ENCODE assay signal across 1 cellular context in the genomic region with DNA sequence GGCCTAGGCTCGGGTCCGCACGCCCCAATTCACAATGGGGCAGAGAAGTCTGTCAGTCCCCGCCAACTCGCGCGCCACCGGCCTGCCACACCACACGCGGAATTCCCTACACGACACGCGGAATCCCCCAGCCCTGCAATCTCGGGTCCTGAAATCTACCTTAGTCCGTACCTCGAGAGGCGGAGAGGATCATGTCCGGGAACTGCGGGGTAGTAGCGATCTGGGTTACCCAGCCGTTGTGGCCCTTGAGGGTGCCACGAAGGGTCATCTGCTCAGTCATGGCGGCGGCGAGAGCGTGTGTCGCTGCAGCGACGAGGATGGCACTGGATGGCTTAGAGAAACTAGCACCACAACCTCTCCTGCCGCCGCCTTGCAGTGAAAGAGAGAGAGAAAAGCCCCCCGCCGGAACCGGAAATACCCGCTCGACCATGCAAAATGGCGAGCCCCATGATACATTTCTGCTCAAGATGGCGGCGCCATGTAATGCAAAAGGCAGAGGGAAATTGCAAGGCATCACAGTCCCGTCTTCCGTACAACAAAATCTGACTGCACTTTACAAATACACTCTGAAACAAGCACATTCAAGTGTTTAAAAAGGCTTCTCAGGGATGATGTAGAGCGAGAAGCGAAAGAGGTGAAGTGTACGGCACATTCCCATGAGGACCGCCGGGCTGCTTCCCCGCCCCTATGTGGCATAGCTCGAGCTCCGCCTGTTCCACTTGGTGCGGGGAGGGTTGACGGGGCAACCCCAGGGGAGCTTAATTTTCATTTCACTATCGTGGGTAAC.
TF ChIP-seq lines count a peak whose summit lies in the region.

RACK1 (minus strand) TSS at position 386 of the 787 bp plus-strand sequence; CDS start at position 280, 106 bp downstream.

TF ChIP-seq in HepG2, 621 proteins besides CTCF, POLR2A, EP300 and RAD21 (continued from another document and continues in another):
- TF ChIP-seq, protein P1, sequence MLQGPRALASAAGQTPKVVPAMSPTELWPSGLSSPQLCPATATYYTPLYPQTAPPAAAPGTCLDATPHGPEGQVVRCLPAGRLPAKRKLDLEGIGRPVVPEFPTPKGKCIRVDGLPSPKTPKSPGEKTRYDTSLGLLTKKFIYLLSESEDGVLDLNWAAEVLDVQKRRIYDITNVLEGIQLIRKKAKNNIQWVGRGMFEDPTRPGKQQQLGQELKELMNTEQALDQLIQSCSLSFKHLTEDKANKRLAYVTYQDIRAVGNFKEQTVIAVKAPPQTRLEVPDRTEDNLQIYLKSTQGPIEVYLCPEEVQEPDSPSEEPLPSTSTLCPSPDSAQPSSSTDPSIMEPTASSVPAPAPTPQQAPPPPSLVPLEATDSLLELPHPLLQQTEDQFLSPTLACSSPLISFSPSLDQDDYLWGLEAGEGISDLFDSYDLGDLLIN (CRISPR knock-in tag; IDR thresholded peaks at IDR 0.05; ENCODE audit: borderline replicate concordance): no peak
- no peak; the same call in 1 of the 2 replicates for TF ChIP-seq PAX8 (CRISPR knock-in tag; IDR thresholded peaks at IDR 0.05; ENCODE audit: borderline replicate concordance)
- no peak for TF ChIP-seq THRA (CRISPR knock-in tag; IDR thresholded peaks at IDR 0.05; ENCODE audit: borderline replicate concordance)
- TF ChIP-seq SOX5 (CRISPR knock-in tag; IDR thresholded peaks at IDR 0.05; ENCODE audit: borderline replicate concordance): peak; percentile 40; the same call in 1 of the 2 replicates
- 0 out of 2 replicates have a peak, but pooled peaks have one; percentile 80 for TF ChIP-seq CSRNP2 (CRISPR knock-in tag; conservative IDR thresholded peaks at IDR 0.05; ENCODE audit: low read depth)
- TF ChIP-seq ZNF235 (CRISPR knock-in tag; IDR thresholded peaks at IDR 0.05; ENCODE audit: borderline replicate concordance): no peak
- TF ChIP-seq DMAP1 (CRISPR knock-in tag; IDR thresholded peaks at IDR 0.05): peak; percentile 96
- no peak for TF ChIP-seq ARNTL (CRISPR knock-in tag; IDR thresholded peaks at IDR 0.05)
- TF ChIP-seq HOXA5 (CRISPR knock-in tag; IDR thresholded peaks at IDR 0.05): no peak
- 0 out of 2 replicates have a peak, but pooled peaks have one; percentile 43 for TF ChIP-seq ATF2 (CRISPR knock-in tag; IDR thresholded peaks at IDR 0.05)
- TF ChIP-seq GABPB1 (CRISPR knock-in tag; IDR thresholded peaks at IDR 0.05): peak; percentile 96
- TF ChIP-seq BCLAF1 (IDR thresholded peaks at IDR 0.05): no peak
- no peak for TF ChIP-seq ZFP36 (IDR thresholded peaks at IDR 0.05; ENCODE audit: borderline replicate concordance, low read depth, low read length, partially characterized antibody)
- TF ChIP-seq ZC3H4 (CRISPR knock-in tag; IDR thresholded peaks at IDR 0.05; ENCODE audit: borderline replicate concordance): peak; percentile 85
- TF ChIP-seq HES4 (CRISPR knock-in tag; IDR thresholded peaks at IDR 0.05; ENCODE audit: borderline replicate concordance): peak; percentile 95
- TF ChIP-seq ZBTB3 (CRISPR knock-in tag; IDR thresholded peaks at IDR 0.05; ENCODE audit: borderline replicate concordance, low read depth): 0 out of 2 replicates have a peak, but pooled peaks have one; percentile 15
- TF ChIP-seq IRF2 (CRISPR knock-in tag; IDR thresholded peaks at IDR 0.05): peak; percentile 3; the same call in 1 of the 2 replicates
- TF ChIP-seq ZKSCAN5 (CRISPR knock-in tag; IDR thresholded peaks at IDR 0.05): no peak
- TF ChIP-seq, protein P2, sequence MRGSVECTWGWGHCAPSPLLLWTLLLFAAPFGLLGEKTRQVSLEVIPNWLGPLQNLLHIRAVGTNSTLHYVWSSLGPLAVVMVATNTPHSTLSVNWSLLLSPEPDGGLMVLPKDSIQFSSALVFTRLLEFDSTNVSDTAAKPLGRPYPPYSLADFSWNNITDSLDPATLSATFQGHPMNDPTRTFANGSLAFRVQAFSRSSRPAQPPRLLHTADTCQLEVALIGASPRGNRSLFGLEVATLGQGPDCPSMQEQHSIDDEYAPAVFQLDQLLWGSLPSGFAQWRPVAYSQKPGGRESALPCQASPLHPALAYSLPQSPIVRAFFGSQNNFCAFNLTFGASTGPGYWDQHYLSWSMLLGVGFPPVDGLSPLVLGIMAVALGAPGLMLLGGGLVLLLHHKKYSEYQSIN (CRISPR knock-in tag; IDR thresholded peaks at IDR 0.05; ENCODE audit: borderline replicate concordance): no peak
- TF ChIP-seq TARDBP (CRISPR knock-in tag; IDR thresholded peaks at IDR 0.05): peak; percentile 45; the same call in 1 of the 2 replicates
- no peak for TF ChIP-seq ZNF44 (CRISPR knock-in tag; IDR thresholded peaks at IDR 0.05)
- no peak for TF ChIP-seq ZFP41 (CRISPR knock-in tag; IDR thresholded peaks at IDR 0.05; ENCODE audit: borderline replicate concordance)
- no peak for TF ChIP-seq BCL6 (CRISPR knock-in tag; IDR thresholded peaks at IDR 0.05)
- TF ChIP-seq SMYD3 (CRISPR knock-in tag; IDR thresholded peaks at IDR 0.05): no peak
- TF ChIP-seq ZNF552 (CRISPR knock-in tag; IDR thresholded peaks at IDR 0.05; ENCODE audit: borderline replicate concordance): peak; percentile 45; the same call in 1 of the 2 replicates
- peak; percentile 75; the same call in 1 of the 2 replicates for TF ChIP-seq DNMT1 (CRISPR knock-in tag; IDR thresholded peaks at IDR 0.05)
- TF ChIP-seq JARID2 (CRISPR knock-in tag; IDR thresholded peaks at IDR 0.05; ENCODE audit: insufficient replicate concordance): no peak
- peak; percentile 54 for TF ChIP-seq TBL1XR1 (IDR thresholded peaks at IDR 0.05; ENCODE audit: borderline replicate concordance, low read length, partially characterized antibody)
- peak; percentile 18; the same call in 1 of the 2 replicates for TF ChIP-seq ZBTB7A (CRISPR knock-in tag; IDR thresholded peaks at IDR 0.05)
- no peak for TF ChIP-seq MAF1 (CRISPR knock-in tag; IDR thresholded peaks at IDR 0.05; ENCODE audit: borderline replicate concordance)
- TF ChIP-seq DR1 (CRISPR knock-in tag; IDR thresholded peaks at IDR 0.05): peak; percentile 81
- TF ChIP-seq, protein P3, sequence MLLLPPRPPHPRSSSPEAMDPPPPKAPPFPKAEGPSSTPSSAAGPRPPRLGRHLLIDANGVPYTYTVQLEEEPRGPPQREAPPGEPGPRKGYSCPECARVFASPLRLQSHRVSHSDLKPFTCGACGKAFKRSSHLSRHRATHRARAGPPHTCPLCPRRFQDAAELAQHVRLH (CRISPR knock-in tag; IDR thresholded peaks at IDR 0.05; ENCODE audit: borderline replicate concordance, low read depth): no peak
- no peak for TF ChIP-seq ZNF180 (CRISPR knock-in tag; IDR thresholded peaks at IDR 0.05; ENCODE audit: borderline replicate concordance, low read depth)
- TF ChIP-seq ZNF7 (CRISPR knock-in tag; IDR thresholded peaks at IDR 0.05): no peak
- no peak for TF ChIP-seq TCF7L2 (IDR thresholded peaks at IDR 0.05; ENCODE audit: low read depth, low read length)
- TF ChIP-seq PAWR (CRISPR knock-in tag; IDR thresholded peaks at IDR 0.05; ENCODE audit: borderline replicate concordance): no peak
- peak; percentile 66 for TF ChIP-seq ARID5B (CRISPR knock-in tag; IDR thresholded peaks at IDR 0.05)
- TF ChIP-seq GMEB1 (CRISPR knock-in tag; IDR thresholded peaks at IDR 0.05; ENCODE audit: borderline replicate concordance): peak; percentile 21; the same call in 1 of the 2 replicates
- TF ChIP-seq SMARCE1 (IDR thresholded peaks at IDR 0.05; ENCODE audit: borderline replicate concordance): no peak
- no peak; the same call in 1 of the 2 replicates for TF ChIP-seq JUN (CRISPR knock-in tag; IDR thresholded peaks at IDR 0.05)
- peak; percentile 83 for TF ChIP-seq PHF8 (CRISPR knock-in tag; IDR thresholded peaks at IDR 0.05)
- no peak for TF ChIP-seq ISX (CRISPR knock-in tag; conservative IDR thresholded peaks at IDR 0.05)
